ENCODE assay signal across 14 cellular contexts in the genomic region with DNA sequence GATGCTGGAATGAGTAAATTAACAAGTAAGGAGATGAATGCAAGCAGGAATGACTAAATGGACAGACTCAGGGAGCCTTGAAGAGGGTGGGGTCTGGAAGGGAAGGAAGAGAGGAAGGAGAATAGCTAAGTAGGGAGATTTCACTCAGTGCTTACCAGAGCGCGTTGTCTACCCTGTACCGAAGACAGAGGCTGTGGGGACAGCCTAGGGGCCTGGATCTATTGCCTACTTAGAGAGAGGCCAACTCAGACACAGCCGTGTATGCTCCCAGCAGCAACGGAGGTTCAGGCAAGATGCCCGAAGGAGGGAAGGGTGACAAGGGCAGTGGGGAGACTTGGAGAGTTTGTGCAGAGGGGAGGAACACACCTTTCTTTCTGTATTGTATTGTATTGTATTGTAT. TPM values are rescaled to one million over a fixed set of nuclear protein-coding genes. Genes with fewer than 3 reads are reported as not detected.
DNase-seq lines count a peak whose midpoint lies in the region; ATAC-seq and TF ChIP-seq lines count a peak whose summit lies in the region.
"Had no signal": no experiment of that assay in that cellular context is flagged by ENCODE, and none has a peak within 500 bp of the region (broad histone marks: within the 10 kb centered on the region; RNA-seq: fewer than 3 reads in every experiment).

Gene FOLR2 (plus strand): TSS at position 157 of the 400 bp plus-strand sequence. CDS start 1,791 bp downstream, outside the sequence.

- no peak for TF ChIP-seq EP300 in sigmoid colon (IDR thresholded peaks at IDR 0.05)

- 89 to 90% methylated on average over 6 of the region's 6 CpGs for WGBS in sigmoid colon, 2 donors
- 87 to 90% methylated on average over 6 of the region's 6 CpGs for WGBS in aorta, 2 donors
- 78 to 84% methylated on average over 6 of the region's 6 CpGs for WGBS in thyroid gland, 2 donors

- H3K9me3 Mint-ChIP-seq in activated naive CD4-positive, alpha-beta T cell treated with anti-CD3 and anti-CD28 coated beads, Interleukin-2, amount 50 U/mL, for 24 hours = no peaks in the 10 kb centered on the region
- H3K9me3 Mint-ChIP-seq: CD8-positive, alpha-beta memory T cell had no signal

- TF ChIP-seq POLR2A in sigmoid colon (IDR thresholded peaks at IDR 0.05) = no peak
- TF ChIP-seq POLR2A in thyroid gland (IDR thresholded peaks at IDR 0.05) = no peak

- ATAC-seq in aorta (ENCODE audit: low FRiP score) = no peak

- no peaks in the 10 kb centered on the region for H3K36me3 ChIP-seq in right atrium auricular region
- H3K36me3 ChIP-seq in sigmoid colon = no peaks in the 10 kb centered on the region
- H3K36me3 ChIP-seq in aorta (ENCODE audit: control insufficient read depth in 1 of 2, insufficient read depth in 2 of 2, low read length in 1 of 2) = no peaks in the 10 kb centered on the region
- H3K36me3 ChIP-seq in thyroid gland = no peaks in the 10 kb centered on the region

- no peaks in the 10 kb centered on the region for H3K9me3 ChIP-seq in right atrium auricular region
- no peaks in the 10 kb centered on the region for H3K9me3 ChIP-seq in sigmoid colon
- H3K9me3 ChIP-seq in aorta (ENCODE audit: control insufficient read depth, low read length) = no peaks in the 10 kb centered on the region
- H3K9me3 ChIP-seq in thyroid gland = no peaks in the 10 kb centered on the region

- H3K4me3 ChIP-seq in right atrium auricular region = peak within 1 kb of the TSS in 1 of 2 donors; percentile 13
- H3K4me3 ChIP-seq in sigmoid colon = peak within 1 kb of the TSS in 2 of 4 donors; percentile 10 to 25
- H3K4me3 ChIP-seq in aorta (ENCODE audit: low read length in 2 of 2) = no peak within 1 kb of the TSS
- no peak within 1 kb of the TSS for H3K4me3 ChIP-seq in thyroid gland (replicated peaks in 1 of 3)
- H3K4me3 ChIP-seq: GM23248 had no signal

- no peak for DNase-seq in activated naive CD4-positive, alpha-beta T cell (lab: John Stamatoyannopoulos, UW)
- peak; percentile 34 for DNase-seq in right atrium auricular region (ENCODE audit: low spot score)
- no peak for DNase-seq in sigmoid colon
- peak in 1 of 2 donors; percentile 50 for DNase-seq in aorta
- no peak for DNase-seq in islet precursor cell
- no peak for DNase-seq in DMS53 treated with DMSO at 0.1 percent for 48 hours (lab: John Stamatoyannopoulos, UW; ENCODE audit: unreplicated experiment)
- DNase-seq in thyroid gland = no peak
- DNase-seq: activated T-cell treated with anti-CD3 and anti-CD28 coated beads, Interleukin-2, amount 50 U/mL, for 48 hours; CD8-positive, alpha-beta memory T cell; GM23248; NCI-H2081; NCI-H526 had no signal

- TF ChIP-seq CTCF in right atrium auricular region (IDR thresholded peaks at IDR 0.05) (no peak), sigmoid colon (IDR thresholded peaks at IDR 0.05) (no peak), thyroid gland (IDR thresholded peaks at IDR 0.05) (no peak)

- peak within 1 kb of the TSS; percentile 48 for H3K27ac Mint-ChIP-seq in activated naive CD4-positive, alpha-beta T cell treated with anti-CD3 and anti-CD28 coated beads, Interleukin-2, amount 50 U/mL, for 24 hours

- H3K27ac ChIP-seq in right atrium auricular region = peak within 1 kb of the TSS in 1 of 2 donors; percentile 7
- no peak within 1 kb of the TSS for H3K27ac ChIP-seq in sigmoid colon
- H3K27ac ChIP-seq in aorta (ENCODE audit: low read depth in 1 of 2, low read length in 2 of 2) = no peak within 1 kb of the TSS
- H3K27ac ChIP-seq in thyroid gland = no peak within 1 kb of the TSS
- H3K27ac ChIP-seq: GM23248, parathyroid adenoma had no signal

- H3K27me3 ChIP-seq in right atrium auricular region (no peaks in the 10 kb centered on the region), sigmoid colon (no peaks in the 10 kb centered on the region), aorta (ENCODE audit: control insufficient read depth in 1 of 2, insufficient read depth in 2 of 2, low read length in 1 of 2) (no peaks in the 10 kb centered on the region), thyroid gland (no peaks in the 10 kb centered on the region)

- H3K4me3 Mint-ChIP-seq in activated naive CD4-positive, alpha-beta T cell treated with anti-CD3 and anti-CD28 coated beads, Interleukin-2, amount 50 U/mL, for 24 hours = no peak within 1 kb of the TSS
- H3K4me3 Mint-ChIP-seq: CD8-positive, alpha-beta memory T cell had no signal

- H3K4me1 Mint-ChIP-seq in activated naive CD4-positive, alpha-beta T cell treated with anti-CD3 and anti-CD28 coated beads, Interleukin-2, amount 50 U/mL, for 24 hours = no peaks in the 10 kb centered on the region

- H3K4me1 ChIP-seq in right atrium auricular region (no peaks in the 10 kb centered on the region), sigmoid colon (no peaks in the 10 kb centered on the region), aorta (ENCODE audit: control insufficient read depth in 1 of 2, insufficient read depth in 2 of 2, low read length in 2 of 2) (no peaks in the 10 kb centered on the region), thyroid gland (peaks cover 1 to 4% of the 10 kb centered on the region in 2 donors)
- H3K4me1 ChIP-seq: parathyroid adenoma had no signal

- peaks cover 4% of the 10 kb centered on the region for H3K27me3 Mint-ChIP-seq in activated naive CD4-positive, alpha-beta T cell treated with anti-CD3 and anti-CD28 coated beads, Interleukin-2, amount 50 U/mL, for 24 hours

- H3K36me3 Mint-ChIP-seq in activated naive CD4-positive, alpha-beta T cell treated with anti-CD3 and anti-CD28 coated beads, Interleukin-2, amount 50 U/mL, for 24 hours = no peaks in the 10 kb centered on the region
- H3K36me3 Mint-ChIP-seq: CD8-positive, alpha-beta memory T cell had no signal

- intact Hi-C loops in sigmoid colon (cut with DNase I) = no loop called here
- intact Hi-C loops in aorta (cut with DNase I) = no loop called here
- intact Hi-C loops in thyroid gland (cut with DNase I) = no loop called here

RNA-seq across cellular contexts. Expression of gene FOLR2, which starts in this region (rescaled TPM):
- 10 to 100 TPM; 10.8 to 32.5 TPM for total RNA-seq in right atrium auricular region
- total RNA-seq in sigmoid colon = 10 to 100 TPM; 14.7 to 61.7 (median 42.9) TPM
- polyA plus RNA-seq in sigmoid colon = 10 to 100 TPM; 14.1 to 27.0 (median 17.4) TPM
- 10 to 100 TPM; 27.7 to 85.2 TPM for total RNA-seq in aorta
- polyA plus RNA-seq in aorta = 10 to 100 TPM in 1 of 2 donors, 1 to 10 TPM in 1; 8.8 to 25.3 TPM
- 10 to 100 TPM in 2 of 4 donors, 1 to 10 TPM in 2; 5.3 to 28.6 (median 9.7) TPM for total RNA-seq in thyroid gland
- total RNA-seq: GM23248 had no signal
- polyA plus RNA-seq: CD8-positive, alpha-beta memory T cell; GM23248 had no signal
